ENCODE assay signal across 10 cellular contexts in the genomic region with DNA sequence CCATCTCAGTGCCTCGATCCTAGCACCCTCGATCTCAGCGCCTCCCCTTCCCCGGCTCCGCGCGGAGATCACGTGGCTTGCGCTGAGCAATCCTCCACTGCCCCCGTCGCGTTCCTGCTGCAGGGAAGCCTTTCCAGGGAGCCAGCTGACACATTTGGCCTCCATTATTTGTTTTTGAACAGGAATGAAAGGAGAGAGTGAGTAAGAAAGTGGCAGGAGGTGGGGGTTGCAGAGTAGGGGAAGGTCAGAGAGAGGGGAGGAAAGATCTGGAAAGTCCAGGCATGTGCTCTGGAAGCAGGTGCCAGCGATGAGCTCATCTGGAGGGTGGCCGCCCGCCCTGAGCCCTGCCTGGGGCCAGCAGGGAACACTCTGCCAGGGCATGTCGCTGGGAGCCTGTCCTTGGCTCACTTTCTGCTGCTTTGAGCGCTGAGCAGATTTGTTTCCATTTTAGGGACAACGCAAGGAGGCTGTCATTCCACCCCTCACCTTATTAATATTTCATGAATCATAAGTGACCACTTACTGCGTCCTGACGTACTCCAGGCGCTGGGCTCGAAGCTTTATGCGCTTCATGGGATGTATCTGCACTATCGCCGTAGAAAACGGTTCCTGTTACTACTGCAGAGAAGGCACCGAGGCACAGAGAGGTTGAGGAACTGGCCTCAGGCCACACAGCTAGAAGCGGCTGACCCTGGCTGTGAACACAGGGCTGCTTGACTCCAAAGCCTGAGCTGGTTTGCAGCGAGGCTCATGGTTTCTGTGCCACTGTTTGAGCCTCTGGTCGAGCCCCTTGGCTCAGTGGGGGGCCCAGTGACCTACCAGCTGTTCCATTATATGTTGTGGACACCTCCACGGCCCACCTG.
A peak's percentile ranks its signal among the peaks of the same experiment; 100 is the strongest.
DNase-seq lines count a peak whose midpoint lies in the region; ATAC-seq, FAIRE-seq and TF ChIP-seq lines count a peak whose summit lies in the region.
"Had no signal": no experiment of that assay in that cellular context is flagged by ENCODE, and none has a peak within 500 bp of the region (broad histone marks: within the 10 kb centered on the region; RNA-seq: fewer than 3 reads in every experiment).

No MANE protein-coding gene starts in this region.

- H3K79me2 ChIP-seq in OCI-LY1 (ENCODE audit: insufficient read depth, low read length), result no peaks in the 10 kb centered on the region

- peak overlapping the region in 2 of 10 donors; percentile 18 to 31 for H3K4me3 Mint-ChIP-seq in naive thymus-derived CD8-positive, alpha-beta T cell

- POLR2A ChIA-PET in naive thymus-derived CD8-positive, alpha-beta T cell (lab: Charles Lee), result interaction anchor here (1.3 to 74.5 kb wide), 8 partner anchors 9 to 93 kb away, joined by 3 to 5369 read pairs (median 194); no protein-coding TSS in a partner anchor

- no peak overlapping the region for H3K4me3 ChIP-seq in AG09309 (ENCODE audit: control insufficient read depth, low read depth, low read length)
- H3K4me3 ChIP-seq in OCI-LY1 (ENCODE audit: low read depth, low read length, poor library complexity, severe bottlenecking), result no peak overlapping the region
- no peak overlapping the region for H3K4me3 ChIP-seq in esophagus squamous epithelium

- no peak overlapping the region for H3K4me2 ChIP-seq in OCI-LY1 (ENCODE audit: low read length)

- 35 to 36% methylated on average over 3 to 12 of the region's 31 CpGs for WGBS in esophagus squamous epithelium, 2 donors

- peak overlapping the region; percentile 99 for H3K27ac ChIP-seq in OCI-LY1 (ENCODE audit: low read depth, low read length, poor library complexity, severe bottlenecking)
- H3K27ac ChIP-seq in esophagus squamous epithelium, result peak overlapping the region; percentile 72 to 94 (median 90)

- no peaks in the 10 kb centered on the region for H3K27me3 Mint-ChIP-seq in naive thymus-derived CD8-positive, alpha-beta T cell

- no peaks in the 10 kb centered on the region for H3K9me2 ChIP-seq in OCI-LY1 (ENCODE audit: low read depth, low read length)

- H3K9ac ChIP-seq in OCI-LY1 (ENCODE audit: low read length), result no peak overlapping the region

- no peak for FAIRE-seq in GM19239 (lab: Jason Lieb, UNC)
- FAIRE-seq: colon, GM18507 had no signal

- no peaks in the 10 kb centered on the region for H3K9me3 Mint-ChIP-seq in naive thymus-derived CD8-positive, alpha-beta T cell

- H3K27ac Mint-ChIP-seq in naive thymus-derived CD8-positive, alpha-beta T cell, result peak overlapping the region; percentile 42 to 90 (median 68)

- intact Hi-C loops in esophagus squamous epithelium (cut with DNase I), result no loop called here

- TF ChIP-seq CTCF in AG09309 (IDR thresholded peaks at IDR 0.05; ENCODE audit: control insufficient read depth, insufficient read depth, low read depth, low read length, missing control alignments) (no peak), OCI-LY1 (IDR thresholded peaks at IDR 0.05; ENCODE audit: low read length) (no peak), esophagus squamous epithelium (IDR thresholded peaks at IDR 0.05) (no peak)

- H3K36me3 ChIP-seq in OCI-LY1 (ENCODE audit: insufficient read depth, low read length), result no peaks in the 10 kb centered on the region
- no peaks in the 10 kb centered on the region for H3K36me3 ChIP-seq in esophagus squamous epithelium

- ATAC-seq in naive thymus-derived CD8-positive, alpha-beta T cell, result no peak
- ATAC-seq in GM21526 (IDR thresholded peaks at IDR 0.05; ENCODE audit: low FRiP score, unreplicated experiment), result no peak

- H4K20me1 ChIP-seq in OCI-LY1 (ENCODE audit: insufficient read depth, low read length), result no peaks in the 10 kb centered on the region

- TF ChIP-seq POLR2A in esophagus squamous epithelium (IDR thresholded peaks at IDR 0.05), result no peak

- H3F3A ChIP-seq in OCI-LY1 (ENCODE audit: insufficient read depth, low read length), result no peaks in the 10 kb centered on the region

- DNase-seq in AG09309 (ENCODE audit: low read depth) (peak; percentile 77), esophagus squamous epithelium (lab: John Stamatoyannopoulos, UW) (no peak), RPMI8226 (no peak), GM19239 (ENCODE audit: insufficient read length, low spot score) (no peak), NCI-H1694 (lab: John Stamatoyannopoulos, UW) (no peak)
- DNase-seq in naive thymus-derived CD8-positive, alpha-beta T cell, result no peak

- peaks cover 37 to 85% (median 74%) of the 10 kb centered on the region in 4 donors for H3K4me1 Mint-ChIP-seq in naive thymus-derived CD8-positive, alpha-beta T cell

- H3K27me3 ChIP-seq in OCI-LY1 (ENCODE audit: insufficient read depth, low read length), result no peaks in the 10 kb centered on the region
- no peaks in the 10 kb centered on the region for H3K27me3 ChIP-seq in esophagus squamous epithelium

- no peaks in the 10 kb centered on the region for H3K9me3 ChIP-seq in OCI-LY1 (ENCODE audit: low read length)
- no peaks in the 10 kb centered on the region for H3K9me3 ChIP-seq in esophagus squamous epithelium

- H3K4me1 ChIP-seq in OCI-LY1 (ENCODE audit: insufficient read depth, low read length, severe bottlenecking), result peaks cover 67% of the 10 kb centered on the region
- H3K4me1 ChIP-seq in esophagus squamous epithelium, result peaks cover 91 to 100% (median 93%) of the 10 kb centered on the region in 3 donors

- peaks cover 0 to 5% (median 0%) of the 10 kb centered on the region in 3 donors for H3K36me3 Mint-ChIP-seq in naive thymus-derived CD8-positive, alpha-beta T cell

- H2AFZ ChIP-seq in OCI-LY1 (ENCODE audit: low read length), result no peak overlapping the region
